Comparison of ENCODE assay signal across 8 cellular contexts in the genomic region with DNA sequence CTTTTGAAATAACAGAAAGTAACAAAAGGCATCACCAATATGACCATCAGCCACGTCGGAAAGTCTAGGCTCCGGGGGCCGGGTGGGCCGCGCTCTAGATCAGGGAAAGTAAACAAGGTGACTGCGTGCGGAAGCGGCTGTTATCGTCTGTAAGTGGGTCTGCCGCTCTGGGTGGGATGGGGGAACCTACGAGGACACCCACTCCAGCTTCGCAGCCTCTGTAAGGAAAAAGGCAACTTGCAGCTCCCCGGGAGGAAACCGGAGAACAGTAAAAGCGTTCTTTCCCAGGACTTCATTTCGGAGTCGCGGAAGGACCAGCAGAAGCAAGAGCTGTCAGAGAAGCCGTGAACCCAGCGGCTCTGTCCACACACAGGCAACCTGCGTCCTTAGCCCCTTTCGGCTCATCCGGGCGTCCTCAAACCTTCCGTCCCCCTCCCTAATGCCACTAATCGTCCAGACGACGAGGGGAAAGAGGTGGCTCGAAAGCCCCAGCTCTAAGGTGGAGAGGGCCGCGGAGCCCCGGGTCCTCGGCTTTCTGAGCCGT. TPM values are rescaled to one million over a fixed set of nuclear protein-coding genes. Genes with fewer than 3 reads are reported as not detected.
A peak's percentile ranks its signal among the peaks of the same experiment; 100 is the strongest.
DNase-seq lines count a peak whose midpoint lies in the region; ATAC-seq, FAIRE-seq and TF ChIP-seq lines count a peak whose summit lies in the region.

No MANE protein-coding gene starts in this region.

- POLR2A ChIA-PET in endothelial cell of umbilical vein (lab: Charles Lee), result no interaction called here

- H3K9ac ChIP-seq in endothelial cell of umbilical vein (replicated peaks; ENCODE audit: extremely low read depth, insufficient read depth, low read length), result peak overlapping the region; percentile 99

- TF ChIP-seq CTCF in endothelial cell of umbilical vein (IDR thresholded peaks at IDR 0.05; ENCODE audit: extremely low read depth in 1 of 2, insufficient read depth in 1 of 2, low read depth in 1 of 2, low read length in 2 of 2), result no peak

- peak overlapping the region; percentile 67 for H2AFZ ChIP-seq in endothelial cell of umbilical vein (ENCODE audit: low read depth, low read length)

- DNase-seq in NCI-H2196 (lab: John Stamatoyannopoulos, UW; ENCODE audit: unreplicated experiment), result peak; percentile 66
- no peak for DNase-seq in NCI-H2196 treated with DMSO at 0.1 percent for 48 hours (lab: John Stamatoyannopoulos, UW; ENCODE audit: unreplicated experiment)
- DNase-seq in NCI-H69 (lab: John Stamatoyannopoulos, UW), result peak; percentile 63
- peak; percentile 41 for DNase-seq in activated CD8-positive, alpha-beta memory T cell treated with anti-CD3 and anti-CD28 coated beads, Interleukin-2, amount 50 U/mL, for 4 hours
- DNase-seq in endothelial cell of umbilical vein (ENCODE audit: low read depth, low spot score), result peak; percentile 64
- DNase-seq in midbrain (lab: John Stamatoyannopoulos, UW), result peak; percentile 57
- DNase-seq in stimulated activated CD8-positive, alpha-beta memory T cell treated with anti-CD3 and anti-CD28 coated beads, Interleukin-7, amount 100 ng/mL, for 24 hours (ENCODE audit: low read depth), result peak; percentile 13

- no peaks in the 10 kb centered on the region for H3K9me1 ChIP-seq in endothelial cell of umbilical vein (replicated peaks; ENCODE audit: control insufficient read depth, extremely low read depth, insufficient read depth, low read length)

- intact Hi-C loops in endothelial cell of umbilical vein (cut with micrococcal nuclease), result loop anchor here (1.0 to 10.0 kb wide), 3 partner anchors 28 to 557 kb away; a partner anchor contains a TSS

- peak overlapping the region; percentile 44 to 98 (median 83) for H3K4me3 ChIP-seq in endothelial cell of umbilical vein (replicated peaks in 1 of 3; ENCODE audit: insufficient read depth in 1 of 3, low read depth in 1 of 3, low read length in 3 of 3)

- peaks cover 20% of the 10 kb centered on the region for H3K4me1 ChIP-seq in endothelial cell of umbilical vein (ENCODE audit: control insufficient read depth, extremely low read depth, insufficient read depth, low read length)

- peaks cover 46% of the 10 kb centered on the region for H3K79me2 ChIP-seq in endothelial cell of umbilical vein (ENCODE audit: control insufficient read depth, insufficient read depth, low read length)

- CTCF ChIA-PET in endothelial cell of umbilical vein (lab: Charles Lee), result no interaction called here

- no peaks in the 10 kb centered on the region for H3K27me3 ChIP-seq in endothelial cell of umbilical vein (ENCODE audit: control insufficient read depth in 2 of 2, insufficient read depth in 2 of 2, low read length in 2 of 2)

- H3K36me3 ChIP-seq in endothelial cell of umbilical vein (ENCODE audit: control insufficient read depth in 2 of 2, extremely low read depth in 1 of 2, insufficient read depth in 2 of 2, low read length in 2 of 2), result peaks cover 0 to 11% of the 10 kb centered on the region in 2 experiments

- H3K4me2 ChIP-seq in endothelial cell of umbilical vein (ENCODE audit: insufficient read depth, low read length), result peak overlapping the region; percentile 94

- FAIRE-seq in endothelial cell of umbilical vein (lab: Jason Lieb, UNC), result peak; percentile 18

- H4K20me1 ChIP-seq in endothelial cell of umbilical vein (replicated peaks; ENCODE audit: control insufficient read depth, extremely low read depth, insufficient read depth, low read length), result no peaks in the 10 kb centered on the region

- peak; percentile 31 for ATAC-seq in HG02938 (IDR thresholded peaks at IDR 0.05; ENCODE audit: unreplicated experiment)

- TF ChIP-seq POLR2A in endothelial cell of umbilical vein (IDR thresholded peaks at IDR 0.05; ENCODE audit: low read depth, low read length), result no peak

- TSS peak; percentile 53 for BruUV-seq in endothelial cell of umbilical vein (replicated peaks; lab: Mats Ljungman, UMichigan)

- peak overlapping the region; percentile 84 for H3K27ac ChIP-seq in endothelial cell of umbilical vein (ENCODE audit: insufficient read depth, low read depth, low read length)

- no peaks in the 10 kb centered on the region for H3K9me3 ChIP-seq in endothelial cell of umbilical vein (replicated peaks; ENCODE audit: control insufficient read depth, insufficient read depth, low read length)

- dilution Hi-C loops in endothelial cell of umbilical vein (cut with MboI; ENCODE audit: extremely low pct_ligation_motif_present, low sequenced_read_pairs), result no loop called here

TF ChIP-seq in endothelial cell of umbilical vein, 7 proteins besides CTCF, POLR2A, EP300 and RAD21:
- no peak for TF ChIP-seq JUN (IDR thresholded peaks at IDR 0.05; ENCODE audit: borderline replicate concordance, insufficient read depth, insufficient read length, low read depth)
- TF ChIP-seq GATA2 (IDR thresholded peaks at IDR 0.05; ENCODE audit: insufficient read depth, insufficient read length, low read depth, low read length), result no peak
- TF ChIP-seq EZH2 (IDR thresholded peaks at IDR 0.05; ENCODE audit: borderline replicate concordance, low read depth, low read length, severe bottlenecking), result no peak
- TF ChIP-seq, protein P1, sequence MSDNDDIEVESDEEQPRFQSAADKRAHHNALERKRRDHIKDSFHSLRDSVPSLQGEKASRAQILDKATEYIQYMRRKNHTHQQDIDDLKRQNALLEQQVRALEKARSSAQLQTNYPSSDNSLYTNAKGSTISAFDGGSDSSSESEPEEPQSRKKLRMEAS (IDR thresholded peaks at IDR 0.05; ENCODE audit: insufficient read depth, insufficient read length), result no peak
- TF ChIP-seq FOS (IDR thresholded peaks at IDR 0.05; ENCODE audit: borderline replicate concordance, insufficient read depth, low read length), result no peak
- TF ChIP-seq POLR2AphosphoS5 (IDR thresholded peaks at IDR 0.05; ENCODE audit: insufficient read depth, low read depth, low read length), result no peak
- no peak for TF ChIP-seq MYC (IDR thresholded peaks at IDR 0.05; ENCODE audit: low read depth, low read length)

RNA-seq across cellular contexts. Expression of a gene that starts 0.5 kb away (rescaled TPM):
- total RNA-seq in endothelial cell of umbilical vein, result 34.4 and 40.0 TPM in 2 replicates
- 3.4 and 4.4 TPM in 2 replicates for polyA plus RNA-seq in endothelial cell of umbilical vein
- polyA plus RNA-seq in endothelial cell of umbilical vein (2011; cell fraction: cytosol; rRNA removed), result 3.7 and 4.0 TPM in 2 replicates
- polyA plus RNA-seq in endothelial cell of umbilical vein (2011; cell fraction: nucleus; rRNA removed), result 27.6 and 30.3 TPM in 2 replicates
- 9.3 and 12.7 TPM in 2 replicates for polyA plus RNA-seq in endothelial cell of umbilical vein (2012)
- polyA minus RNA-seq in endothelial cell of umbilical vein, result 44.4 and 49.5 TPM in 2 replicates
- 17.8 TPM for polyA minus RNA-seq in endothelial cell of umbilical vein (2011; cell fraction: cytosol; rRNA and poly(A)+ RNA removed)
- polyA minus RNA-seq in endothelial cell of umbilical vein (2011; cell fraction: nucleus; rRNA and poly(A)+ RNA removed), result 118 and 126 TPM in 2 replicates
